In the genomic region with DNA sequence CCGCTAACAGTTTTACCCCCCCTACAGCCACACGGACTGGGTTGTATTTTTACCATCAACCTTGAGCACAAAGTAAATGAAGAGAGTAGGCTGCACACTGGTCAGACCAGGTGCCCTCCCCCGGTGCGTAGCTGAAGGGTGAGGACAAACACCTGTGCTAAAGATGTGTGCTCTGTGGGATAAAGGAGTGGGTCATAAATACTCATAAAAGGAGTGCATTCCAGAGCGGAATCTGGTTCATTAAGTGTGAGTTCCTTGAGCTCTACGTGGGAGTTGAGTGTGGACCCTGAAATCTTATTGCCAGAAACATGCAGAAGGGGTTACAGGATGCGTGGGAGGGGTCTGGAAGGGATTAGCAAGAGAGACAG, we compare ENCODE assay signal across 17 cellular contexts.
DNase-seq lines count a peak whose midpoint lies in the region; ATAC-seq and TF ChIP-seq lines count a peak whose summit lies in the region.
"Had no signal": no experiment of that assay in that cellular context is flagged by ENCODE, and none has a peak within 500 bp of the region (broad histone marks: within the 10 kb centered on the region; RNA-seq: fewer than 3 reads in every experiment).

No MANE protein-coding gene starts in this region.

- CTCF ChIA-PET in WTC11 (lab: Charles Lee), result interaction anchor here (0.9 kb wide), 2 partner anchors 13 to 70 kb away, joined by 4 to 7 read pairs; no protein-coding TSS in a partner anchor

- no peak overlapping the region; a peak in 1 of 20 replicates for H3K4me3 ChIP-seq in BLaER1 treated with 17β-estradiol and CSF1 and Interleukin-3, amounts not matched to agents 10 nM and 100 nM
- H3K4me3 ChIP-seq in Karpas-422 (ENCODE audit: low read length), result no peak overlapping the region
- no peak overlapping the region for H3K4me3 ChIP-seq in mucosa of descending colon

- H3K9me2 ChIP-seq in Karpas-422 (replicated peaks; ENCODE audit: insufficient read depth, low read length), result no peaks in the 10 kb centered on the region

- H3K27me3 ChIP-seq in BLaER1 treated with 17β-estradiol and CSF1 and Interleukin-3, amounts not matched to agents 10 nM and 100 nM, result no peaks in the 10 kb centered on the region; a peak in 1 of 22 replicates
- no peaks in the 10 kb centered on the region for H3K27me3 ChIP-seq in Karpas-422 (ENCODE audit: low read length)

- H3K4me1 ChIP-seq in BLaER1 treated with 17β-estradiol and CSF1 and Interleukin-3, amounts not matched to agents 10 nM and 100 nM, result peaks cover 65 to 100% (median 99%) of the 10 kb centered on the region in 10 experiments
- H3K4me1 ChIP-seq in Karpas-422 (ENCODE audit: low read length), result peaks cover 96% of the 10 kb centered on the region
- no peaks in the 10 kb centered on the region for H3K4me1 ChIP-seq in mucosa of descending colon (ENCODE audit: low read depth)

- H3K4me1 Mint-ChIP-seq in WTC11, result peaks cover 45% of the 10 kb centered on the region

- no peaks in the 10 kb centered on the region for H3K36me3 Mint-ChIP-seq in WTC11
- H3K36me3 Mint-ChIP-seq: activated CD8-positive, alpha-beta memory T cell treated with anti-CD3 and anti-CD28 coated beads, Interleukin-2, amount 10 ng/mL, durations not matched to agents 7 days and 5 days had no signal

- no peaks in the 10 kb centered on the region for H3K9me3 ChIP-seq in BLaER1 treated with 17β-estradiol and CSF1 and Interleukin-3, amounts not matched to agents 10 nM and 100 nM (replicated peaks in 1 of 11)
- no peaks in the 10 kb centered on the region for H3K9me3 ChIP-seq in Karpas-422 (ENCODE audit: low read length)
- H3K9me3 ChIP-seq in mucosa of descending colon, result no peaks in the 10 kb centered on the region

- no peak for TF ChIP-seq CTCF in WTC11 (IDR thresholded peaks at IDR 0.05)
- TF ChIP-seq CTCF in mucosa of descending colon (IDR thresholded peaks at IDR 0.05), result no peak

- H3K9me3 Mint-ChIP-seq in WTC11, result no peaks in the 10 kb centered on the region
- H3K9me3 Mint-ChIP-seq: activated B cell treated with CpG ODN at 0.5 μM for 24 hours; naive thymus-derived CD4-positive, alpha-beta T cell had no signal

- peak overlapping the region in 2 of 11 experiments; percentile 5 to 12; a peak in 3 of 22 replicates for H3K9ac ChIP-seq in BLaER1 treated with 17β-estradiol and CSF1 and Interleukin-3, amounts not matched to agents 10 nM and 100 nM
- no peak overlapping the region for H3K9ac ChIP-seq in Karpas-422 (ENCODE audit: low read length)

- H3K27ac Mint-ChIP-seq in WTC11, result no peak overlapping the region
- H3K27ac Mint-ChIP-seq: activated B cell treated with CpG ODN at 0.5 μM for 24 hours; activated CD8-positive, alpha-beta memory T cell treated with anti-CD3 and anti-CD28 coated beads, Interleukin-2, amount 10 ng/mL, durations not matched to agents 7 days and 5 days; naive thymus-derived CD4-positive, alpha-beta T cell had no signal

- peaks cover 77% of the 10 kb centered on the region for H3K79me2 ChIP-seq in Karpas-422 (ENCODE audit: low read length)

- ATAC-seq in WTC11 (peak; percentile 13; the same call in 1 of the 2 replicates), mucosa of descending colon (peak; percentile 84), HG03460 (IDR thresholded peaks at IDR 0.05; ENCODE audit: unreplicated experiment) (no peak)
- ATAC-seq: activated CD8-positive, alpha-beta memory T cell treated with anti-CD3 and anti-CD28 coated beads, Interleukin-2, amount 10 ng/mL, durations not matched to agents 7 days and 5 days; left lobe of liver; naive thymus-derived CD4-positive, alpha-beta T cell had no signal

- intact Hi-C loops in mucosa of descending colon (cut with DNase I, micrococcal nuclease), result no loop called here

- no peaks in the 10 kb centered on the region for H4K20me1 ChIP-seq in BLaER1 treated with 17β-estradiol and CSF1 and Interleukin-3, amounts not matched to agents 10 nM and 100 nM
- no peaks in the 10 kb centered on the region for H4K20me1 ChIP-seq in Karpas-422 (ENCODE audit: insufficient read depth, low read depth, low read length)

- POLR2A ChIA-PET in WTC11 (lab: Charles Lee), result interaction anchor here (0.7 kb wide), 1 partner anchor 15 kb away, joined by 3 read pairs; no protein-coding TSS in a partner anchor

- no peaks in the 10 kb centered on the region for H3K27me3 Mint-ChIP-seq in WTC11 (ENCODE audit: low read depth)
- H3K27me3 Mint-ChIP-seq: activated B cell treated with CpG ODN at 0.5 μM for 24 hours; activated CD8-positive, alpha-beta memory T cell treated with anti-CD3 and anti-CD28 coated beads, Interleukin-2, amount 10 ng/mL, durations not matched to agents 7 days and 5 days; naive thymus-derived CD4-positive, alpha-beta T cell had no signal

- H3K36me3 ChIP-seq in BLaER1 treated with 17β-estradiol and CSF1 and Interleukin-3, amounts not matched to agents 10 nM and 100 nM, result peaks cover 0 to 41% (median 5%) of the 10 kb centered on the region in 11 experiments; a peak in 12 of 22 replicates
- peaks cover 11% of the 10 kb centered on the region; the same call in 1 of the 2 replicates for H3K36me3 ChIP-seq in Karpas-422 (ENCODE audit: insufficient read depth, low read length)
- no peaks in the 10 kb centered on the region for H3K36me3 ChIP-seq in mucosa of descending colon (ENCODE audit: low read depth)

- no peak overlapping the region for H2AFZ ChIP-seq in Karpas-422 (ENCODE audit: low read length)

- peak overlapping the region in 7 of 11 experiments; percentile 18 to 84 (median 54); a peak in 11 of 22 replicates for H3K27ac ChIP-seq in BLaER1 treated with 17β-estradiol and CSF1 and Interleukin-3, amounts not matched to agents 10 nM and 100 nM
- H3K27ac ChIP-seq in Karpas-422 (ENCODE audit: low read length), result peak overlapping the region; percentile 100

- no peak overlapping the region for H3K4me3 Mint-ChIP-seq in WTC11
- H3K4me3 Mint-ChIP-seq: activated B cell treated with CpG ODN at 0.5 μM for 24 hours; activated CD8-positive, alpha-beta memory T cell treated with anti-CD3 and anti-CD28 coated beads, Interleukin-2, amount 10 ng/mL, durations not matched to agents 7 days and 5 days; naive thymus-derived CD4-positive, alpha-beta T cell had no signal

- DNase-seq in Karpas-422 (no peak), WTC11 (ENCODE audit: low spot score) (no peak), mucosa of descending colon (no peak), DMS 273 (lab: John Stamatoyannopoulos, UW; ENCODE audit: unreplicated experiment) (no peak), T-helper 2 cell (no peak), pons (ENCODE audit: low spot score) (no peak)
- DNase-seq: activated B cell treated with CpG ODN at 0.5 μM for 24 hours; activated CD8-positive, alpha-beta memory T cell treated with anti-CD3 and anti-CD28 coated beads, Interleukin-2, amount 10 ng/mL, durations not matched to agents 7 days and 5 days; COR-L47; hippocampal formation; naive thymus-derived CD4-positive, alpha-beta T cell; NCI-H1048; RPMI8226; SW 1271 had no signal

- H3K4me2 ChIP-seq in BLaER1 treated with 17β-estradiol and CSF1 and Interleukin-3, amounts not matched to agents 10 nM and 100 nM, result peak overlapping the region; percentile 45 to 97 (median 85); a peak in 21 of 22 replicates
- H3K4me2 ChIP-seq in Karpas-422 (ENCODE audit: low read depth, low read length, poor library complexity, severe bottlenecking), result no peak overlapping the region

TF ChIP-seq in WTC11, 78 proteins besides CTCF, POLR2A, EP300 and RAD21:
- TF ChIP-seq ZNF317 (CRISPR knock-in tag; IDR thresholded peaks at IDR 0.05; ENCODE audit: borderline replicate concordance, low read depth), result no peak
- TF ChIP-seq, protein P1, sequence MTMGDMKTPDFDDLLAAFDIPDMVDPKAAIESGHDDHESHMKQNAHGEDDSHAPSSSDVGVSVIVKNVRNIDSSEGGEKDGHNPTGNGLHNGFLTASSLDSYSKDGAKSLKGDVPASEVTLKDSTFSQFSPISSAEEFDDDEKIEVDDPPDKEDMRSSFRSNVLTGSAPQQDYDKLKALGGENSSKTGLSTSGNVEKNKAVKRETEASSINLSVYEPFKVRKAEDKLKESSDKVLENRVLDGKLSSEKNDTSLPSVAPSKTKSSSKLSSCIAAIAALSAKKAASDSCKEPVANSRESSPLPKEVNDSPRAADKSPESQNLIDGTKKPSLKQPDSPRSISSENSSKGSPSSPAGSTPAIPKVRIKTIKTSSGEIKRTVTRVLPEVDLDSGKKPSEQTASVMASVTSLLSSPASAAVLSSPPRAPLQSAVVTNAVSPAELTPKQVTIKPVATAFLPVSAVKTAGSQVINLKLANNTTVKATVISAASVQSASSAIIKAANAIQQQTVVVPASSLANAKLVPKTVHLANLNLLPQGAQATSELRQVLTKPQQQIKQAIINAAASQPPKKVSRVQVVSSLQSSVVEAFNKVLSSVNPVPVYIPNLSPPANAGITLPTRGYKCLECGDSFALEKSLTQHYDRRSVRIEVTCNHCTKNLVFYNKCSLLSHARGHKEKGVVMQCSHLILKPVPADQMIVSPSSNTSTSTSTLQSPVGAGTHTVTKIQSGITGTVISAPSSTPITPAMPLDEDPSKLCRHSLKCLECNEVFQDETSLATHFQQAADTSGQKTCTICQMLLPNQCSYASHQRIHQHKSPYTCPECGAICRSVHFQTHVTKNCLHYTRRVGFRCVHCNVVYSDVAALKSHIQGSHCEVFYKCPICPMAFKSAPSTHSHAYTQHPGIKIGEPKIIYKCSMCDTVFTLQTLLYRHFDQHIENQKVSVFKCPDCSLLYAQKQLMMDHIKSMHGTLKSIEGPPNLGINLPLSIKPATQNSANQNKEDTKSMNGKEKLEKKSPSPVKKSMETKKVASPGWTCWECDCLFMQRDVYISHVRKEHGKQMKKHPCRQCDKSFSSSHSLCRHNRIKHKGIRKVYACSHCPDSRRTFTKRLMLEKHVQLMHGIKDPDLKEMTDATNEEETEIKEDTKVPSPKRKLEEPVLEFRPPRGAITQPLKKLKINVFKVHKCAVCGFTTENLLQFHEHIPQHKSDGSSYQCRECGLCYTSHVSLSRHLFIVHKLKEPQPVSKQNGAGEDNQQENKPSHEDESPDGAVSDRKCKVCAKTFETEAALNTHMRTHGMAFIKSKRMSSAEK (CRISPR knock-in tag; IDR thresholded peaks at IDR 0.05; ENCODE audit: borderline replicate concordance), result 0 out of 2 replicates have a peak, but pooled peaks have one; percentile 12
